Comparison of ENCODE assay signal across 7 cellular contexts in genomic region chr16:2534335-2534734, GRCh38. TPM values are rescaled to one million over a fixed set of nuclear protein-coding genes. Genes with fewer than 3 reads are reported as not detected.
"Had no signal": no experiment of that assay in that cellular context is flagged by ENCODE, and none has a peak within 500 bp of the region (broad histone marks: within the 10 kb centered on the region; RNA-seq: fewer than 3 reads in every experiment).

No MANE protein-coding gene starts in this region.

RNA-seq across cellular contexts. Expression of gene CEMP1, which starts 3.1 kb away (rescaled TPM):
- total RNA-seq: activated naive CD8-positive, alpha-beta T cell treated with anti-CD3 and anti-CD28 coated beads for 36 hours; aorta; fibroblast of lung; heart right ventricle; posterior vena cava; right cardiac atrium; Right ventricle myocardium superior had no signal
